27 cellular contexts compared by ENCODE assay signal in the genomic region with DNA sequence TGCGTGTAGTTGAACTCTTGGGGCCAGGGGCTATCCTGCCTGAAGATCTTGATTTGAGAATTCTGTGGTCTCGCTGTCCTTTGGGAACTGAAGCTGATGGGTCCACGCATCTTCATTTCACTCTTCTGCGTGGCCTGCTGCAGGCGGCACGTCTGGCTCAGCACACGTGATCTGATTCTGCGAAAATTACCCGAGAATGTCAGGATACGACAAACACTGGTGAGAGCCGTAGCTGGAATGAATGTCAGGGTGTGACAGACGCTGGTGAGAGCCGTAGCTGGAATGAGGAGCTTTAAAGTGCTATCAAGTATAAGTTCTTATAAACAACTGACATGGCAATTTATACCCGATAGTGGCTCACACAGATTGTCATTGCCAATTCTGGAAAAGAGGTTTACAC. TPM values are rescaled to one million over a fixed set of nuclear protein-coding genes. Genes with fewer than 3 reads are reported as not detected.
"Had no signal": no experiment of that assay in that cellular context is flagged by ENCODE, and none has a peak within 500 bp of the region (broad histone marks: within the 10 kb centered on the region; RNA-seq: fewer than 3 reads in every experiment).

No MANE protein-coding gene starts in this region.

- H3K4me1 ChIP-seq: adrenal gland, breast epithelium had no signal

- H3K9me3 ChIP-seq: adrenal gland, breast epithelium, MG63 had no signal

- FAIRE-seq: TTC549 had no signal

- H3K36me3 Mint-ChIP-seq: activated naive CD4-positive, alpha-beta T cell treated with anti-CD3 and anti-CD28 coated beads, Interleukin-2, amount 10 ng/mL, durations not matched to agents 7 days and 5 days; activated naive CD8-positive, alpha-beta T cell treated with anti-CD3 and anti-CD28 coated beads, Interleukin-2, amount 10 ng/mL, durations not matched to agents 7 days and 5 days; T-cell had no signal

- H3K9me3 Mint-ChIP-seq: activated CD8-positive, alpha-beta T cell treated with anti-CD3 and anti-CD28 coated beads for 36 hours; activated naive CD4-positive, alpha-beta T cell treated with anti-CD3 and anti-CD28 coated beads, Interleukin-2, amount 10 ng/mL, durations not matched to agents 7 days and 5 days; activated naive CD8-positive, alpha-beta T cell treated with anti-CD3 and anti-CD28 coated beads, Interleukin-2, amount 10 ng/mL, durations not matched to agents 7 days and 5 days; activated T-cell treated with anti-CD3 and anti-CD28 coated beads, Interleukin-2, amount 50 U/mL, for 72 hours; activated T-helper 2 cell treated with anti-CD3 and anti-CD28 coated beads, Interferon-gamma antibody, Interleukin-2, Interleukin-4, amounts not matched to agents 10 μg/mL and 5 μg/mL and 100 μg/mL, durations not matched to agents 14 hours and 24 hours and 36 hours; T-cell had no signal

- ATAC-seq: activated CD8-positive, alpha-beta T cell treated with anti-CD3 and anti-CD28 coated beads for 36 hours; activated T-cell treated with anti-CD3 and anti-CD28 coated beads, Interleukin-2, amount 50 U/mL, for 72 hours; T-cell had no signal

- DNase-seq: activated CD4-positive, alpha-beta T cell treated with anti-CD3 and anti-CD28 coated beads, Interleukin-2, amount 50 U/mL, for 1 hour; activated CD4-positive, CD25-positive, alpha-beta regulatory T cell; activated CD8-positive, alpha-beta memory T cell treated with anti-CD3 and anti-CD28 coated beads, Interleukin-2, amount 50 U/mL, for 4 hours; activated CD8-positive, alpha-beta T cell treated with anti-CD3 and anti-CD28 coated beads for 36 hours; activated gamma-delta T cell treated with Interleukin-2 at 50 U/mL for 16 hours; activated naive CD4-positive, alpha-beta T cell treated with anti-CD3 and anti-CD28 coated beads, Interleukin-2, amount 10 ng/mL, durations not matched to agents 7 days and 5 days; activated naive CD8-positive, alpha-beta T cell treated with anti-CD3 and anti-CD28 coated beads, Interleukin-2, amount 10 ng/mL, durations not matched to agents 7 days and 5 days; activated T-cell treated with anti-CD3 and anti-CD28 coated beads, Interleukin-2, amount 50 U/mL, for 72 hours; adrenal gland; NCI-H1092 treated with DMSO at 0.1 percent for 48 hours; NCI-H1436; NCI-H1694 treated with DMSO at 0.1 percent for 48 hours; NCI-H2029 treated with DMSO at 0.1 percent for 48 hours; NCI-H345; NCI-H510A; NCI-H526 treated with DMSO at 0.1 percent for 48 hours; NCI-H82; T-cell; T-helper 2 cell; T1000 had no signal

- H3K4me3 ChIP-seq: adrenal gland, breast epithelium, MG63, SK-N-MC had no signal

- H3K4me3 Mint-ChIP-seq: activated CD8-positive, alpha-beta T cell treated with anti-CD3 and anti-CD28 coated beads for 36 hours; activated naive CD4-positive, alpha-beta T cell treated with anti-CD3 and anti-CD28 coated beads, Interleukin-2, amount 10 ng/mL, durations not matched to agents 7 days and 5 days; activated naive CD8-positive, alpha-beta T cell treated with anti-CD3 and anti-CD28 coated beads, Interleukin-2, amount 10 ng/mL, durations not matched to agents 7 days and 5 days; activated T-cell treated with anti-CD3 and anti-CD28 coated beads, Interleukin-2, amount 50 U/mL, for 72 hours; T-cell had no signal

- H3K27me3 ChIP-seq: adrenal gland, MG63 had no signal

- H3K27ac ChIP-seq: adrenal gland, breast epithelium, SK-N-MC had no signal

- H3K4me1 Mint-ChIP-seq: activated naive CD4-positive, alpha-beta T cell treated with anti-CD3 and anti-CD28 coated beads, Interleukin-2, amount 10 ng/mL, durations not matched to agents 7 days and 5 days; activated naive CD8-positive, alpha-beta T cell treated with anti-CD3 and anti-CD28 coated beads, Interleukin-2, amount 10 ng/mL, durations not matched to agents 7 days and 5 days; T-cell had no signal

- H3K27me3 Mint-ChIP-seq: activated naive CD8-positive, alpha-beta T cell treated with anti-CD3 and anti-CD28 coated beads, Interleukin-2, amount 10 ng/mL, durations not matched to agents 7 days and 5 days had no signal

- H3K27ac Mint-ChIP-seq: activated CD8-positive, alpha-beta T cell treated with anti-CD3 and anti-CD28 coated beads for 36 hours; activated naive CD4-positive, alpha-beta T cell treated with anti-CD3 and anti-CD28 coated beads, Interleukin-2, amount 10 ng/mL, durations not matched to agents 7 days and 5 days; activated naive CD8-positive, alpha-beta T cell treated with anti-CD3 and anti-CD28 coated beads, Interleukin-2, amount 10 ng/mL, durations not matched to agents 7 days and 5 days; activated T-cell treated with anti-CD3 and anti-CD28 coated beads, Interleukin-2, amount 50 U/mL, for 72 hours; activated T-helper 2 cell treated with anti-CD3 and anti-CD28 coated beads, Interferon-gamma antibody, Interleukin-2, Interleukin-4, amounts not matched to agents 10 μg/mL and 5 μg/mL and 100 μg/mL, durations not matched to agents 14 hours and 24 hours and 36 hours; T-cell had no signal

RNA-seq across cellular contexts. Expression of gene CFAP46, which starts 44.6 kb away (rescaled TPM):
- total RNA-seq: activated naive CD8-positive, alpha-beta T cell treated with anti-CD3 and anti-CD28 coated beads, Interleukin-2, amount 10 ng/mL, durations not matched to agents 7 days and 5 days; activated T-helper 2 cell treated with anti-CD3 and anti-CD28 coated beads, Interferon-gamma antibody, Interleukin-2, Interleukin-4, amounts not matched to agents 10 μg/mL and 5 μg/mL and 100 μg/mL, durations not matched to agents 14 hours and 24 hours and 36 hours; OCI-LY7; RPMI7951; T-cell had no signal
